In genomic region chr1:39954870-39955546, GRCh38 we compare ENCODE assay signal across 8 cellular contexts. TPM values are rescaled to one million over a fixed set of nuclear protein-coding genes. Genes with fewer than 3 reads are reported as not detected.
DNase-seq lines count a peak whose midpoint lies in the region; ATAC-seq and TF ChIP-seq lines count a peak whose summit lies in the region.

TSS of gene MFSD2A (plus strand) at chr1:39955145. CDS start at chr1:39955293, 148 bp downstream.

- H4K20me1 ChIP-seq in OCI-LY1 (ENCODE audit: insufficient read depth, low read length), result no peaks in the 10 kb centered on the region

- peak within 1 kb of the TSS; percentile 87 for H3K4me2 ChIP-seq in OCI-LY1 (ENCODE audit: low read length)

- H3K9ac ChIP-seq in OCI-LY1 (ENCODE audit: low read length) (peak within 1 kb of the TSS; percentile 62), mucosa of rectum (ENCODE audit: low read depth in 1 of 2, low read length in 2 of 2) (peak within 1 kb of the TSS; percentile 68 to 85)

- TF ChIP-seq CTCF in C4-2B (conservative IDR thresholded peaks at IDR 0.05) (no peak), OCI-LY1 (IDR thresholded peaks at IDR 0.05; ENCODE audit: low read length) (no peak)

- no peaks in the 10 kb centered on the region for H3F3A ChIP-seq in OCI-LY1 (ENCODE audit: insufficient read depth, low read length)

- H3K79me2 ChIP-seq in OCI-LY1 (ENCODE audit: insufficient read depth, low read length), result no peaks in the 10 kb centered on the region

- no peaks in the 10 kb centered on the region; the same call in 1 of the 2 replicates for H3K36me3 ChIP-seq in OCI-LY1 (ENCODE audit: insufficient read depth, low read length)
- peaks cover 0 to 6% of the 10 kb centered on the region in 2 donors for H3K36me3 ChIP-seq in esophagus (ENCODE audit: control insufficient read depth in 2 of 2, insufficient read depth in 2 of 2, low read length in 1 of 2)
- H3K36me3 ChIP-seq in mucosa of rectum (ENCODE audit: control insufficient read depth in 2 of 2, insufficient read depth in 2 of 2, low read length in 2 of 2), result peaks cover 0 to 7% of the 10 kb centered on the region in 2 donors

- WGBS in esophagus, 2 donors, result 0 to 1% methylated on average over 48 to 62 of the region's 62 CpGs

- H2AFZ ChIP-seq in OCI-LY1 (ENCODE audit: low read length), result no peak within 1 kb of the TSS

- H3K4me3 ChIP-seq in OCI-LY1 (ENCODE audit: low read depth, low read length, poor library complexity, severe bottlenecking) (peak within 1 kb of the TSS; percentile 69), esophagus (ENCODE audit: low read depth in 1 of 2, low read length in 2 of 2) (peak within 1 kb of the TSS; percentile 71 to 76), mucosa of rectum (ENCODE audit: low read length in 2 of 2) (peak within 1 kb of the TSS; percentile 79 to 96)

- H3K27ac ChIP-seq in C4-2B, result peak within 1 kb of the TSS; percentile 73
- H3K27ac ChIP-seq in OCI-LY1 (ENCODE audit: low read depth, low read length, poor library complexity, severe bottlenecking), result no peak within 1 kb of the TSS
- H3K27ac ChIP-seq in esophagus (ENCODE audit: low read depth in 2 of 2, low read length in 1 of 2), result peak within 1 kb of the TSS; percentile 85 to 94
- H3K27ac ChIP-seq in mucosa of rectum (ENCODE audit: low read depth in 2 of 2, low read length in 2 of 2), result peak within 1 kb of the TSS; percentile 75 to 80

- no peaks in the 10 kb centered on the region for H3K9me2 ChIP-seq in OCI-LY1 (ENCODE audit: low read depth, low read length)

- H3K9me3 ChIP-seq in OCI-LY1 (ENCODE audit: low read length) (no peaks in the 10 kb centered on the region), esophagus (ENCODE audit: control insufficient read depth in 2 of 2, insufficient read depth in 1 of 2, low read depth in 1 of 2, low read length in 1 of 2) (no peaks in the 10 kb centered on the region), mucosa of rectum (ENCODE audit: control insufficient read depth in 2 of 2, low read length in 2 of 2) (no peaks in the 10 kb centered on the region)

- peaks cover 24% of the 10 kb centered on the region for H3K4me1 ChIP-seq in OCI-LY1 (ENCODE audit: insufficient read depth, low read length, severe bottlenecking)
- peaks cover 4 to 5% of the 10 kb centered on the region in 2 donors for H3K4me1 ChIP-seq in esophagus (ENCODE audit: control insufficient read depth in 2 of 2, insufficient read depth in 2 of 2, low read length in 1 of 2)
- peaks cover 23 to 24% of the 10 kb centered on the region in 2 donors for H3K4me1 ChIP-seq in mucosa of rectum (ENCODE audit: control insufficient read depth in 2 of 2, insufficient read depth in 2 of 2, low read length in 2 of 2)

- ATAC-seq in GM19463 (IDR thresholded peaks at IDR 0.05; ENCODE audit: unreplicated experiment), result peak; percentile 88

- DNase-seq in HUDEP-2 (lab: John Stamatoyannopoulos, UW; ENCODE audit: unreplicated experiment in 76 of 76) (peak in 74 of 76 experiments; percentile 25 to 94 (median 80)), activated T-cell treated with anti-CD3 and anti-CD28 coated beads for 48 hours (ENCODE audit: low read depth) (peak; percentile 92)
- peak; percentile 76 to 87 for DNase-seq in stimulated activated CD8-positive, alpha-beta memory T cell treated with anti-CD3 and anti-CD28 coated beads, Interleukin-4, amount 100 ng/mL, for 4 hours (ENCODE audit: low read depth in 2 of 2, low spot score in 1 of 2)

- H3K27me3 ChIP-seq in OCI-LY1 (ENCODE audit: insufficient read depth, low read length) (no peaks in the 10 kb centered on the region; the same call in 1 of the 2 replicates), esophagus (ENCODE audit: control insufficient read depth in 1 of 2, insufficient read depth in 2 of 2, low read length in 2 of 2) (no peaks in the 10 kb centered on the region), mucosa of rectum (ENCODE audit: control insufficient read depth in 2 of 2, insufficient read depth in 2 of 2, low read length in 2 of 2) (no peaks in the 10 kb centered on the region)

RNA-seq across cellular contexts. Expression of gene MFSD2A, which starts in this region (rescaled TPM):
- polyA plus RNA-seq in esophagus, result 10 to 100 TPM; 14.5 to 30.4 TPM
